ENCODE assay signal across 9 cellular contexts in the genomic region with DNA sequence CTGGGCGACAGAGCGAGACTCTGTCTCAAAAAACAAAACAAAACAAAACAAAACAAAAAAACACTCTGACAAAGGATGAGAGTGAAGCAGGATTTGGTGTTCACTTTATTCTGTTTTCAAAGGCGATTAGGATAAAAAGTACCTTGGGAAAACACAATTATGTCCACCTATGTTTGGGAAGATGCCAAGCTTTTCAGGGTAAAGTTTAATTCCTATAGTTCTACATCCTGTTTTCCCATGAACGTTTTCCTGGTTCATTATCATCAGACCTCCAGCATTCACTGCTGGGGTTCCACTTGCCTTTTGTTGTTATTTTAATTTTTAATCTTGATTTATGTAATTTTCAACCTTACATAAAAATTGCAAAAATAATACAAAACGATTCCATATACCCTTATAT. TPM values are rescaled to one million over a fixed set of nuclear protein-coding genes. Genes with fewer than 3 reads are reported as not detected.
"Had no signal": no experiment of that assay in that cellular context is flagged by ENCODE, and none has a peak within 500 bp of the region (broad histone marks: within the 10 kb centered on the region; RNA-seq: fewer than 3 reads in every experiment).

No MANE protein-coding gene starts in this region.

- H3K36me3 ChIP-seq: HAP-1 had no signal

- H3K4me1 ChIP-seq: HAP-1 had no signal

- H2AFZ ChIP-seq: GM23248 had no signal

- H3K4me3 ChIP-seq: GM23248, HAP-1 had no signal

- H3K9me3 ChIP-seq: HAP-1 had no signal

- ATAC-seq: HCT116 had no signal

- H3K9ac ChIP-seq: GM23248 had no signal

- FAIRE-seq: HTR-8/SVneo had no signal

- H3K27ac ChIP-seq: GM23248 had no signal

- H3K27ac Mint-ChIP-seq: HFFc6 had no signal

- H3K4me3 Mint-ChIP-seq: HFFc6 had no signal

- DNase-seq: GM23248, GOT3, H7, HFFc6, IMR-90 had no signal

- H3K9me3 Mint-ChIP-seq: HFFc6 had no signal

RNA-seq across cellular contexts. Expression of a gene that starts 4.9 kb away (rescaled TPM):
- total RNA-seq: HT-29 had no signal
